ENCODE assay signal across 9 cellular contexts in genomic region chr5:78905084-78905938, GRCh38.
DNase-seq lines count a peak whose midpoint lies in the region; ATAC-seq lines count a peak whose summit lies in the region.
"Had no signal": no experiment of that assay in that cellular context is flagged by ENCODE, and none has a peak within 500 bp of the region (broad histone marks: within the 10 kb centered on the region; RNA-seq: fewer than 3 reads in every experiment).

No MANE protein-coding gene starts in this region.

- ATAC-seq in GM19043 (IDR thresholded peaks at IDR 0.05; ENCODE audit: low read depth, unreplicated experiment) (peak; percentile 51), HG02870 (IDR thresholded peaks at IDR 0.05; ENCODE audit: unreplicated experiment) (peak; percentile 52)
- peak; percentile 79 to 83 for ATAC-seq in stimulated activated naive B cell treated with anti-CD40 and anti-IgM and Interleukin-4, amounts not matched to agents 10 μg/mL and 1 μg/mL and 100 μg/mL, for 72 hours (replicated peaks)

- peaks cover 13 to 36% of the 10 kb centered on the region in 2 donors for H3K36me3 Mint-ChIP-seq in stimulated activated naive B cell treated with anti-CD40 and anti-IgM and Interleukin-4, amounts not matched to agents 10 μg/mL and 1 μg/mL and 100 μg/mL, for 72 hours

- no peaks in the 10 kb centered on the region for H3K27me3 Mint-ChIP-seq in stimulated activated naive B cell treated with anti-CD40 and anti-IgM and Interleukin-4, amounts not matched to agents 10 μg/mL and 1 μg/mL and 100 μg/mL, for 72 hours

- peak overlapping the region; percentile 72 for H3K27ac Mint-ChIP-seq in stimulated activated naive B cell treated with anti-CD40 and anti-IgM and Interleukin-4, amounts not matched to agents 10 μg/mL and 1 μg/mL and 100 μg/mL, for 72 hours

- peak overlapping the region; percentile 44 to 51 for H3K4me3 Mint-ChIP-seq in stimulated activated naive B cell treated with anti-CD40 and anti-IgM and Interleukin-4, amounts not matched to agents 10 μg/mL and 1 μg/mL and 100 μg/mL, for 72 hours

- peaks cover 33 to 59% of the 10 kb centered on the region in 2 donors for H3K4me1 Mint-ChIP-seq in stimulated activated naive B cell treated with anti-CD40 and anti-IgM and Interleukin-4, amounts not matched to agents 10 μg/mL and 1 μg/mL and 100 μg/mL, for 72 hours

- peak; percentile 75 for DNase-seq in NOMO-1 treated with dmso at 0.1 percent for 144 hours (lab: John Stamatoyannopoulos, UW; ENCODE audit: unreplicated experiment)
- peak; percentile 39 for DNase-seq in stimulated activated naive B cell treated with anti-CD40 and anti-IgM and Interleukin-4, amounts not matched to agents 10 μg/mL and 1 μg/mL and 100 μg/mL, for 72 hours
- DNase-seq in NCI-H510A treated with DMSO at 0.1 percent for 48 hours (lab: John Stamatoyannopoulos, UW) = no peak
- no peak for DNase-seq in medulla oblongata (ENCODE audit: extremely low spot score)
- DNase-seq in germinal center (ENCODE audit: low spot score) = no peak
- DNase-seq: foreskin melanocyte, MM.1S had no signal

- peaks cover 0 to 3% of the 10 kb centered on the region in 2 donors for H3K9me3 Mint-ChIP-seq in stimulated activated naive B cell treated with anti-CD40 and anti-IgM and Interleukin-4, amounts not matched to agents 10 μg/mL and 1 μg/mL and 100 μg/mL, for 72 hours

Comparison
In these comparisons a context has a peak if more than half of its experiments do, and no peak if none do; other contexts are left out.
1. DNase-seq: peak in NOMO-1 treated with dmso at 0.1 percent for 144 hours (single experiment) and stimulated activated naive B cell treated with anti-CD40 and anti-IgM and Interleukin-4, amounts not matched to agents 10 μg/mL and 1 μg/mL and 100 μg/mL, for 72 hours (single experiment); none in NCI-H510A treated with DMSO at 0.1 percent for 48 hours (single experiment), medulla oblongata (single experiment) and germinal center (single experiment).
2. Peak in every context shown above with its lines, with median percentiles within 50 percentile points of each other: ATAC-seq.